Comparison of ENCODE assay signal across 28 cellular contexts in genomic region chr1:24343412-24344089, GRCh38. TPM values are rescaled to one million over a fixed set of nuclear protein-coding genes. Genes with fewer than 3 reads are reported as not detected.
"Had no signal": no experiment of that assay in that cellular context is flagged by ENCODE, and none has a peak within 500 bp of the region (broad histone marks: within the 10 kb centered on the region; RNA-seq: fewer than 3 reads in every experiment).

No MANE protein-coding gene starts in this region.

- H2AFZ ChIP-seq: neural progenitor cell had no signal

- H3K27ac ChIP-seq: brain microvascular endothelial cell, esophagus muscularis mucosa, foreskin keratinocyte, heart left ventricle, lower lobe of right lung, neural progenitor cell, testis, transverse colon had no signal

- FAIRE-seq: astrocyte, urothelium cell line had no signal

- DNase-seq: activated CD4-positive, alpha-beta T cell treated with anti-CD3 and anti-CD28 coated beads for 4 hours; activated CD4-positive, alpha-beta T cell treated with anti-CD3 and anti-CD28 coated beads, Interleukin-2, amount 50 U/mL, for 48 hours; activated CD8-positive, alpha-beta memory T cell treated with anti-CD3 and anti-CD28 coated beads for 24 hours; activated gamma-delta T cell; activated naive CD4-positive, alpha-beta T cell treated with anti-CD3 and anti-CD28 coated beads, Interleukin-2, amount 10 ng/mL, durations not matched to agents 7 days and 5 days; activated naive CD8-positive, alpha-beta T cell treated with anti-CD3 and anti-CD28 coated beads, Interleukin-2, amount 10 ng/mL, durations not matched to agents 7 days and 5 days; activated T-cell treated with anti-CD3 and anti-CD28 coated beads, Interleukin-2, amount 50 U/mL, for 1 hour; brain microvascular endothelial cell; endodermal cell; foreskin keratinocyte; heart left ventricle; hypothalamus; immature natural killer cell; lower lobe of right lung; natural killer cell; right cardiac atrium; stimulated activated CD4-positive, alpha-beta T cell treated with anti-CD3 and anti-CD28 coated beads, Interleukin-2, amount 100 ng/mL, for 48 hours; stimulated activated naive CD8-positive, alpha-beta T cell treated with anti-CD3 and anti-CD28 coated beads, Interleukin-15, Interleukin-2, amounts not matched to agents 100 U/mL and 50 U/mL, for 24 hours; testis; transverse colon had no signal

- H3K4me3 ChIP-seq: esophagus muscularis mucosa, heart left ventricle, lower lobe of right lung, neural progenitor cell, testis, transverse colon had no signal

- H3K4me1 Mint-ChIP-seq: activated naive CD4-positive, alpha-beta T cell treated with anti-CD3 and anti-CD28 coated beads, Interleukin-2, amount 10 ng/mL, durations not matched to agents 7 days and 5 days; activated naive CD8-positive, alpha-beta T cell treated with anti-CD3 and anti-CD28 coated beads, Interleukin-2, amount 10 ng/mL, durations not matched to agents 7 days and 5 days; immature natural killer cell; natural killer cell had no signal

- H3K4me1 ChIP-seq: esophagus muscularis mucosa, foreskin keratinocyte, heart left ventricle, lower lobe of right lung, testis, transverse colon had no signal

- H3K36me3 ChIP-seq: brain microvascular endothelial cell, esophagus muscularis mucosa, heart left ventricle, lower lobe of right lung, neural progenitor cell, transverse colon had no signal

- H3K4me3 Mint-ChIP-seq: activated naive CD4-positive, alpha-beta T cell treated with anti-CD3 and anti-CD28 coated beads, Interleukin-2, amount 10 ng/mL, durations not matched to agents 7 days and 5 days; activated naive CD8-positive, alpha-beta T cell treated with anti-CD3 and anti-CD28 coated beads, Interleukin-2, amount 10 ng/mL, durations not matched to agents 7 days and 5 days; activated T-helper 1 cell treated with anti-CD3 and anti-CD28 coated beads, Interleukin-12 subunit alpha, Interleukin-12 subunit beta, Interleukin-2, Interleukin-4 antibody, amounts not matched to agents 30 ng/mL and 10 ng/mL and 1 ng/mL, durations not matched to agents 14 hours and 24 hours and 36 hours; dendritic cell treated with granulocyte-macrophage colony-stimulating factor and Interleukin-4, amounts not matched to agents 40 ng/mL and 50 ng/mL, for 4 days; endodermal cell; immature natural killer cell; natural killer cell; neural progenitor cell had no signal

- H3K27me3 ChIP-seq: esophagus muscularis mucosa, foreskin keratinocyte, heart left ventricle, neural progenitor cell, testis, transverse colon had no signal

- ATAC-seq: foreskin keratinocyte; heart left ventricle; left lobe of liver; lower lobe of right lung; natural killer cell; stimulated activated naive CD8-positive, alpha-beta T cell treated with anti-CD3 and anti-CD28 coated beads, Interleukin-15, Interleukin-2, amounts not matched to agents 100 U/mL and 50 U/mL, for 24 hours had no signal

- H3K9ac ChIP-seq: neural progenitor cell had no signal

- H3K27ac Mint-ChIP-seq: activated naive CD4-positive, alpha-beta T cell treated with anti-CD3 and anti-CD28 coated beads, Interleukin-2, amount 10 ng/mL, durations not matched to agents 7 days and 5 days; activated naive CD8-positive, alpha-beta T cell treated with anti-CD3 and anti-CD28 coated beads, Interleukin-2, amount 10 ng/mL, durations not matched to agents 7 days and 5 days; activated T-helper 1 cell treated with anti-CD3 and anti-CD28 coated beads, Interleukin-12 subunit alpha, Interleukin-12 subunit beta, Interleukin-2, Interleukin-4 antibody, amounts not matched to agents 30 ng/mL and 10 ng/mL and 1 ng/mL, durations not matched to agents 14 hours and 24 hours and 36 hours; dendritic cell treated with granulocyte-macrophage colony-stimulating factor and Interleukin-4, amounts not matched to agents 40 ng/mL and 50 ng/mL, for 4 days; endodermal cell; immature natural killer cell; natural killer cell; neural progenitor cell had no signal

- H3K9me3 ChIP-seq: esophagus muscularis mucosa, heart left ventricle, lower lobe of right lung, testis, transverse colon had no signal

- H3K9me3 Mint-ChIP-seq: activated naive CD4-positive, alpha-beta T cell treated with anti-CD3 and anti-CD28 coated beads, Interleukin-2, amount 10 ng/mL, durations not matched to agents 7 days and 5 days; activated naive CD8-positive, alpha-beta T cell treated with anti-CD3 and anti-CD28 coated beads, Interleukin-2, amount 10 ng/mL, durations not matched to agents 7 days and 5 days; activated T-helper 1 cell treated with anti-CD3 and anti-CD28 coated beads, Interleukin-12 subunit alpha, Interleukin-12 subunit beta, Interleukin-2, Interleukin-4 antibody, amounts not matched to agents 30 ng/mL and 10 ng/mL and 1 ng/mL, durations not matched to agents 14 hours and 24 hours and 36 hours; dendritic cell treated with granulocyte-macrophage colony-stimulating factor and Interleukin-4, amounts not matched to agents 40 ng/mL and 50 ng/mL, for 4 days; endodermal cell; natural killer cell; neural progenitor cell had no signal

- H3K36me3 Mint-ChIP-seq: activated naive CD4-positive, alpha-beta T cell treated with anti-CD3 and anti-CD28 coated beads, Interleukin-2, amount 10 ng/mL, durations not matched to agents 7 days and 5 days; activated naive CD8-positive, alpha-beta T cell treated with anti-CD3 and anti-CD28 coated beads, Interleukin-2, amount 10 ng/mL, durations not matched to agents 7 days and 5 days; immature natural killer cell; natural killer cell; neural progenitor cell had no signal

- H3K4me2 ChIP-seq: neural progenitor cell had no signal

RNA-seq across cellular contexts. Expression of gene GRHL3, which starts 24.4 kb away (rescaled TPM):
- total RNA-seq: activated naive CD8-positive, alpha-beta T cell treated with anti-CD3 and anti-CD28 coated beads, Interleukin-2, amount 10 ng/mL, durations not matched to agents 7 days and 5 days; activated T-helper 1 cell treated with anti-CD3 and anti-CD28 coated beads, Interleukin-12 subunit alpha, Interleukin-12 subunit beta, Interleukin-2, Interleukin-4 antibody, amounts not matched to agents 30 ng/mL and 10 ng/mL and 1 ng/mL, durations not matched to agents 14 hours and 24 hours and 36 hours; esophagus muscularis mucosa; natural killer cell; skeletal muscle tissue; transverse colon had no signal
- polyA plus RNA-seq: immature natural killer cell, right cardiac atrium had no signal
